Comparison of ENCODE assay signal across 12 cellular contexts in the genomic region with DNA sequence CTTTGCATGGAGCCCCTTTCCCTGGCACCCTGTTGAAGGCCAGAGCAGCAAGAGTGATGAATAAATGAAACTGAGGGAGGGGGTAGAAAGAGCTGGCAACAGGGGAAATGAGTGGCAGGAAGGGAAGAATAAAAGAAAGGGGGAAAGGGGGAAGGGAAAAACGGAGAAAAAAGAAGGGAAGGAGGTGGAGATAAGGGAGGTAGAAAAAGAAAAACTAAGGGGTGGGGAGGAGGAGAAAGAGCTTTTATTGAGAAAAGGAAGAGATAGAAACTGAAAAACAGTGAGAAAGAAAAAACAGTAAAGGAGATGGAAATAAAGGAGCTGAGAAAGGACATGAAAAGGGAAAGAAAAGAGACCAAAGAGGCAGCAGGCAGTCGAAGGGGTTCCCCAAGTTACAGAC. TPM values are rescaled to one million over a fixed set of nuclear protein-coding genes. Genes with fewer than 3 reads are reported as not detected.
DNase-seq lines count a peak whose midpoint lies in the region; ATAC-seq lines count a peak whose summit lies in the region.
"Had no signal": no experiment of that assay in that cellular context is flagged by ENCODE, and none has a peak within 500 bp of the region (broad histone marks: within the 10 kb centered on the region; RNA-seq: fewer than 3 reads in every experiment).

No MANE protein-coding gene starts in this region.

- H3K4me1 Mint-ChIP-seq in CD4-positive, alpha-beta memory T cell: peaks cover 9 to 25% (median 14%) of the 10 kb centered on the region in 4 donors
- peaks cover 16% of the 10 kb centered on the region for H3K4me1 Mint-ChIP-seq in activated T-helper 1 cell treated with anti-CD3 and anti-CD28 coated beads, Interleukin-12 subunit alpha, Interleukin-12 subunit beta, Interleukin-2, Interleukin-4 antibody, amounts not matched to agents 30 ng/mL and 10 ng/mL and 1 ng/mL, durations not matched to agents 14 hours and 24 hours and 36 hours (ENCODE audit: low read depth)
- peaks cover 15 to 19% (median 17%) of the 10 kb centered on the region in 3 donors for H3K4me1 Mint-ChIP-seq in naive B cell

- no peaks in the 10 kb centered on the region for H3K9me3 Mint-ChIP-seq in CD4-positive, alpha-beta memory T cell
- H3K9me3 Mint-ChIP-seq in activated T-helper 1 cell treated with anti-CD3 and anti-CD28 coated beads, Interleukin-12 subunit alpha, Interleukin-12 subunit beta, Interleukin-2, Interleukin-4 antibody, amounts not matched to agents 30 ng/mL and 10 ng/mL and 1 ng/mL, durations not matched to agents 14 hours and 24 hours and 36 hours: no peaks in the 10 kb centered on the region
- no peaks in the 10 kb centered on the region for H3K9me3 Mint-ChIP-seq in naive B cell

- no peak overlapping the region for H3K27ac Mint-ChIP-seq in CD4-positive, alpha-beta memory T cell
- H3K27ac Mint-ChIP-seq in activated T-helper 1 cell treated with anti-CD3 and anti-CD28 coated beads, Interleukin-12 subunit alpha, Interleukin-12 subunit beta, Interleukin-2, Interleukin-4 antibody, amounts not matched to agents 30 ng/mL and 10 ng/mL and 1 ng/mL, durations not matched to agents 14 hours and 24 hours and 36 hours: no peak overlapping the region
- no peak overlapping the region for H3K27ac Mint-ChIP-seq in naive B cell
- H3K27ac Mint-ChIP-seq: CD14-positive monocyte had no signal

- peaks cover 17% of the 10 kb centered on the region for H3K27me3 ChIP-seq in CD4-positive, alpha-beta memory T cell (ENCODE audit: insufficient read depth, low read length)
- H3K27me3 ChIP-seq in GM23248 (replicated peaks; ENCODE audit: insufficient read depth): peaks cover 39% of the 10 kb centered on the region

- WGBS in GM23248 (ENCODE audit: low coverage in 1 of 2, low lambda C conversion rate in 2 of 2, missing lambda C conversion rate in 2 of 2), 2 experiments: 28 to 41% methylated on average over 2 of the region's 2 CpGs

- no peaks in the 10 kb centered on the region for H4K20me1 ChIP-seq in GM23248 (ENCODE audit: insufficient read depth)

- in situ Hi-C loops in GM23248 (cut with MboI): no loop called here

- CTCF ChIA-PET in CD4-positive, alpha-beta memory T cell (lab: Charles Lee; ENCODE audit: partially characterized antibody): interaction anchor here (0.6 to 2.2 kb wide), 6 partner anchors 10 to 958 kb away, joined by 3 to 9 read pairs (median 4); no protein-coding TSS in a partner anchor

- no peak overlapping the region for H3K9ac ChIP-seq in GM23248
- H3K9ac ChIP-seq: KMS-11 had no signal

- DNase-seq in CD4-positive, alpha-beta memory T cell: no peak
- DNase-seq in GM23248 (no peak), naive B cell (no peak), GM03348 (ENCODE audit: low spot score) (no peak), GF-D8 (lab: John Stamatoyannopoulos, UW) (no peak), iPS-NIHi11 (ENCODE audit: low spot score) (no peak)
- no peak for DNase-seq in activated T-helper 1 cell treated with anti-CD3 and anti-CD28 coated beads, Interleukin-12 subunit alpha, Interleukin-12 subunit beta, Interleukin-2, Interleukin-4 antibody, amounts not matched to agents 30 ng/mL and 10 ng/mL and 1 ng/mL, durations not matched to agents 14 hours and 24 hours and 36 hours (ENCODE audit: low spot score)
- DNase-seq: erythroblast had no signal

- intact Hi-C loops in CD4-positive, alpha-beta memory T cell (cut with micrococcal nuclease): no loop called here
- intact Hi-C loops in activated T-helper 1 cell treated with anti-CD3 and anti-CD28 coated beads, Interleukin-12 subunit alpha, Interleukin-12 subunit beta, Interleukin-2, Interleukin-4 antibody, amounts not matched to agents 30 ng/mL and 10 ng/mL and 1 ng/mL, durations not matched to agents 14 hours and 24 hours and 36 hours (cut with micrococcal nuclease): no loop called here

- ATAC-seq in naive B cell (ENCODE audit: low read depth in 2 of 2): no peak
- no peak for ATAC-seq in HG02623 (IDR thresholded peaks at IDR 0.05; ENCODE audit: unreplicated experiment)

- peak overlapping the region; percentile 63 to 96 (median 92) for H3K4me3 Mint-ChIP-seq in CD4-positive, alpha-beta memory T cell
- peak overlapping the region; percentile 87 for H3K4me3 Mint-ChIP-seq in activated T-helper 1 cell treated with anti-CD3 and anti-CD28 coated beads, Interleukin-12 subunit alpha, Interleukin-12 subunit beta, Interleukin-2, Interleukin-4 antibody, amounts not matched to agents 30 ng/mL and 10 ng/mL and 1 ng/mL, durations not matched to agents 14 hours and 24 hours and 36 hours
- peak overlapping the region in 6 of 8 donors; percentile 82 to 99 (median 94) for H3K4me3 Mint-ChIP-seq in naive B cell

- H3F3A ChIP-seq in GM23248 (ENCODE audit: insufficient read depth): peaks cover 7% of the 10 kb centered on the region; the same call in 1 of the 2 replicates

- H3K27me3 Mint-ChIP-seq in CD4-positive, alpha-beta memory T cell: peaks cover 4 to 11% of the 10 kb centered on the region in 2 donors
- H3K27me3 Mint-ChIP-seq in activated T-helper 1 cell treated with anti-CD3 and anti-CD28 coated beads, Interleukin-12 subunit alpha, Interleukin-12 subunit beta, Interleukin-2, Interleukin-4 antibody, amounts not matched to agents 30 ng/mL and 10 ng/mL and 1 ng/mL, durations not matched to agents 14 hours and 24 hours and 36 hours (ENCODE audit: insufficient read depth): peaks cover 38% of the 10 kb centered on the region
- H3K27me3 Mint-ChIP-seq in naive B cell: peaks cover 15 to 31% (median 22%) of the 10 kb centered on the region in 3 donors

- peak overlapping the region; percentile 86; the same call in 1 of the 2 replicates for H2AFZ ChIP-seq in GM23248

- no peaks in the 10 kb centered on the region for H3K36me3 ChIP-seq in CD4-positive, alpha-beta memory T cell (ENCODE audit: insufficient read depth, low read length)
- no peaks in the 10 kb centered on the region for H3K36me3 ChIP-seq in GM23248 (ENCODE audit: low read depth)

- H3K4me1 ChIP-seq in CD4-positive, alpha-beta memory T cell (ENCODE audit: insufficient read depth, low read length): peaks cover 29% of the 10 kb centered on the region
- H3K4me1 ChIP-seq in GM23248 (ENCODE audit: insufficient read depth): peaks cover 7% of the 10 kb centered on the region; the same call in 1 of the 2 replicates

- H3K27ac ChIP-seq in CD4-positive, alpha-beta memory T cell (ENCODE audit: low read depth, low read length): no peak overlapping the region
- no peak overlapping the region for H3K27ac ChIP-seq in GM23248
- H3K27ac ChIP-seq: KMS-11 had no signal

- no peaks in the 10 kb centered on the region for H3K9me2 ChIP-seq in GM23248 (ENCODE audit: insufficient read depth)

- H3K79me2 ChIP-seq in GM23248 (ENCODE audit: insufficient read depth): no peaks in the 10 kb centered on the region

- POLR2A ChIA-PET in CD4-positive, alpha-beta memory T cell (lab: Charles Lee; ENCODE audit: partially characterized antibody): interaction anchor here (1.2 to 3.3 kb wide), 6 partner anchors 10 to 287 kb away, joined by 3 to 39 read pairs (median 13); partner anchors contain the start of genes DEDD2 and GSK3A

- H3K9me3 ChIP-seq in CD4-positive, alpha-beta memory T cell (ENCODE audit: control insufficient read depth in 1 of 2, low read length in 2 of 2): no peaks in the 10 kb centered on the region
- no peaks in the 10 kb centered on the region for H3K9me3 ChIP-seq in GM23248 (ENCODE audit: low read depth)

- no peak overlapping the region for H3K4me3 ChIP-seq in CD4-positive, alpha-beta memory T cell (ENCODE audit: low read length in 2 of 2)
- no peak overlapping the region for H3K4me3 ChIP-seq in GM23248

- H3K4me2 ChIP-seq in GM23248 (ENCODE audit: unreplicated experiment): peak overlapping the region; percentile 96
- H3K4me2 ChIP-seq: KMS-11 had no signal

- H3K36me3 Mint-ChIP-seq in CD4-positive, alpha-beta memory T cell: no peaks in the 10 kb centered on the region
- no peaks in the 10 kb centered on the region for H3K36me3 Mint-ChIP-seq in activated T-helper 1 cell treated with anti-CD3 and anti-CD28 coated beads, Interleukin-12 subunit alpha, Interleukin-12 subunit beta, Interleukin-2, Interleukin-4 antibody, amounts not matched to agents 30 ng/mL and 10 ng/mL and 1 ng/mL, durations not matched to agents 14 hours and 24 hours and 36 hours (ENCODE audit: low read depth)
- peaks cover 0 to 7% of the 10 kb centered on the region in 2 donors for H3K36me3 Mint-ChIP-seq in naive B cell

RNA-seq across cellular contexts. Expression of gene DEDD2, which starts 42.1 kb away (rescaled TPM):
- total RNA-seq in CD4-positive, alpha-beta memory T cell: 10 to 100 TPM; 68.4 to 71.5 TPM
- polyA plus RNA-seq in CD4-positive, alpha-beta memory T cell: 100 to 1,000 TPM; 141 to 162 TPM
- total RNA-seq in GM23248 (2014; rRNA removed; shearing (Covaris generic)): 27.8 and 34.7 TPM in 2 replicates
- polyA plus RNA-seq in GM23248 (2016; fragmentation: Nextera tagmentation; extraction: Ambion mirVana) (21.1 and 22.5 TPM in 2 replicates), naive B cell (ENCODE audit: low read depth in 6 of 6) (100 to 1,000 TPM; 127 to 150 (median 140) TPM)
- 36.9 and 37.9 TPM in 2 replicates for total RNA-seq in activated T-helper 1 cell treated with anti-CD3 and anti-CD28 coated beads, Interleukin-12 subunit alpha, Interleukin-12 subunit beta, Interleukin-2, Interleukin-4 antibody, amounts not matched to agents 30 ng/mL and 10 ng/mL and 1 ng/mL, durations not matched to agents 14 hours and 24 hours and 36 hours

RNA-seq across cellular contexts. Expression of gene POU2F2, which starts 43.1 kb away (rescaled TPM):
- total RNA-seq in CD4-positive, alpha-beta memory T cell: 10 to 100 TPM; 68.5 to 69.3 TPM
- 10 to 100 TPM in 1 of 2 donors, 1 to 10 TPM in 1; 3.1 to 22.7 TPM for polyA plus RNA-seq in CD4-positive, alpha-beta memory T cell
- 0.38 and 1.5 TPM in 2 replicates for total RNA-seq in GM23248 (2014; rRNA removed; shearing (Covaris generic))
- polyA plus RNA-seq in GM23248 (2016; fragmentation: Nextera tagmentation; extraction: Ambion mirVana) (3.0 and 4.6 TPM in 2 replicates), naive B cell (ENCODE audit: low read depth in 6 of 6) (10 to 100 TPM; 16.5 to 96.9 (median 24.0) TPM)
- total RNA-seq in activated T-helper 1 cell treated with anti-CD3 and anti-CD28 coated beads, Interleukin-12 subunit alpha, Interleukin-12 subunit beta, Interleukin-2, Interleukin-4 antibody, amounts not matched to agents 30 ng/mL and 10 ng/mL and 1 ng/mL, durations not matched to agents 14 hours and 24 hours and 36 hours: 64.0 and 65.8 TPM in 2 replicates
- total RNA-seq: SK-MEL-5 had no signal

RNA-seq across cellular contexts. Expression of gene ZNF526, which starts 44.8 kb away (rescaled TPM):
- 10 to 100 TPM; 26.7 to 28.8 TPM for total RNA-seq in CD4-positive, alpha-beta memory T cell
- 10 to 100 TPM in 1 of 2 donors, 1 to 10 TPM in 1; 2.3 to 10.2 TPM for polyA plus RNA-seq in CD4-positive, alpha-beta memory T cell
- total RNA-seq in GM23248 (2014; rRNA removed; shearing (Covaris generic)): 7.8 and 8.7 TPM in 2 replicates
- polyA plus RNA-seq in GM23248 (2016; fragmentation: Nextera tagmentation; extraction: Ambion mirVana) (10.2 and 10.5 TPM in 2 replicates), naive B cell (ENCODE audit: low read depth in 6 of 6) (1 to 10 TPM in 5 of 6 donors, not detected in 1; 4.0 to 8.6 (median 5.1) TPM)
- 18.4 and 18.5 TPM in 2 replicates for total RNA-seq in activated T-helper 1 cell treated with anti-CD3 and anti-CD28 coated beads, Interleukin-12 subunit alpha, Interleukin-12 subunit beta, Interleukin-2, Interleukin-4 antibody, amounts not matched to agents 30 ng/mL and 10 ng/mL and 1 ng/mL, durations not matched to agents 14 hours and 24 hours and 36 hours

Comparison
In these comparisons a context has a peak if more than half of its experiments do, and no peak if none do; other contexts are left out.
1. RNA of gene POU2F2, which starts 43.1 kb away (total RNA-seq): 68.5 to 69.3 TPM in CD4-positive, alpha-beta memory T cell and 64.0 to 65.8 TPM in activated T-helper 1 cell treated with anti-CD3 and anti-CD28 coated beads, Interleukin-12 subunit alpha, Interleukin-12 subunit beta, Interleukin-2, Interleukin-4 antibody, amounts not matched to agents 30 ng/mL and 10 ng/mL and 1 ng/mL, durations not matched to agents 14 hours and 24 hours and 36 hours; 0.38 to 1.5 TPM in GM23248; every median in the first group is over 10 times any median in the second.
2. Peak in every context shown above with its lines, with median percentiles within 50 percentile points of each other: H3K4me3 Mint-ChIP-seq.